9 cellular contexts compared by ENCODE assay signal in the genomic region with DNA sequence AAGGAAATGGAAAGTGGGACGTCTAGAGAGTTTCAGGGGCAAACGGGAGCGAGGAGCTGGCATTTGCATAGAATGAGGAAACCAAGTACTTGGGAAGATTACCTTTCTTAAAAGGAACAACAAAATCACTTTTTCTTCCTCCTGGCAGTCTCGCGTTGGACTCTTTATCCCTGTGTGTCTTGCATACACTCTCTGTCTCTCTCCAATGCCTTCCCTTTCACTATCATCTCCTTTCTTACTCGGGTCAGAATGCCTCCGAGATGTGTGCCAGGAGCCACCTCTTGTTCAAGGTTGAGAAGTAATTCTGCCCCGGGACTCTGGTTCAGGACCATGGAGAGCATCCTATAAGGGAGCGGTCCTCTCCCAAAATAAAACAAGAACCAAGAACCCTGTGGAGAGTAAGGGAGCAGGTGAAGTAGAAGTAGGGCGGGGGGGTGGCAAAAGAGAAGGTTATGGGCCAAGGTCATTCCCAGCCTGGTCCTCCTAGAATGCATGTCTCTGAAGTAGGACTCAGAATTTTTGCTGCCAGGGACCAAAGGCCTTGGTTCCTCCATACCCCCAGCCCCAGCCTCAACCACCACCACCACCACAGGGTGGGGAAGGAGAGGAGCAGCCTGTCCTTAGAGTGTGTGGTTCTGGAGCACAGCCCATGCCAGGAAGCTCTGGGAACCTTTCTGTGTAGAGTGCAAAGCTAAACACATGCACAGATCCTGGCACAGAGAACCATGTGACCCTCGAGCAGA.
DNase-seq lines count a peak whose midpoint lies in the region; TF ChIP-seq lines count a peak whose summit lies in the region.
"Had no signal": no experiment of that assay in that cellular context is flagged by ENCODE, and none has a peak within 500 bp of the region (broad histone marks: within the 10 kb centered on the region; RNA-seq: fewer than 3 reads in every experiment).

No MANE protein-coding gene starts in this region.

- no peaks in the 10 kb centered on the region for H3K36me3 ChIP-seq in WERI-Rb-1

- POLR2A ChIA-PET in activated CD4-positive, alpha-beta memory T cell treated with anti-CD3 and anti-CD28 coated beads, Interleukin-2, amount 10 ng/mL, durations not matched to agents 7 days and 5 days (lab: Charles Lee): no interaction called here

- H3K9me3 Mint-ChIP-seq in activated CD4-positive, alpha-beta memory T cell treated with anti-CD3 and anti-CD28 coated beads, Interleukin-2, amount 10 ng/mL, durations not matched to agents 7 days and 5 days: no peaks in the 10 kb centered on the region

- peaks cover 2% of the 10 kb centered on the region for H3K4me1 Mint-ChIP-seq in activated CD4-positive, alpha-beta memory T cell treated with anti-CD3 and anti-CD28 coated beads, Interleukin-2, amount 10 ng/mL, durations not matched to agents 7 days and 5 days

- H3K27ac Mint-ChIP-seq in activated CD4-positive, alpha-beta memory T cell treated with anti-CD3 and anti-CD28 coated beads, Interleukin-2, amount 10 ng/mL, durations not matched to agents 7 days and 5 days: no peak overlapping the region

- H3K27me3 ChIP-seq in HL-60 (ENCODE audit: insufficient read depth, poor library complexity, severe bottlenecking): peaks cover 24% of the 10 kb centered on the region
- no peaks in the 10 kb centered on the region for H3K27me3 ChIP-seq in WERI-Rb-1 (ENCODE audit: insufficient read depth, low read depth, severe bottlenecking)

- H3K4me3 ChIP-seq in HL-60 (replicated peaks; ENCODE audit: insufficient read depth, low read length) (no peak overlapping the region), WERI-Rb-1 (ENCODE audit: low read depth, low read length) (no peak overlapping the region)

- peak; percentile 3 for DNase-seq in CMK (ENCODE audit: low read depth)
- peak; percentile 13 to 16 for DNase-seq in HL-60 (ENCODE audit: low read depth in 1 of 2, low spot score in 1 of 2)
- DNase-seq in activated CD4-positive, alpha-beta memory T cell treated with anti-CD3 and anti-CD28 coated beads, Interleukin-2, amount 10 ng/mL, durations not matched to agents 7 days and 5 days: peak; percentile 39
- peak; percentile 83 for DNase-seq in iPS-NIHi11 (ENCODE audit: low spot score)
- DNase-seq in DMS153 treated with DMSO at 0.1 percent for 48 hours (lab: John Stamatoyannopoulos, UW; ENCODE audit: unreplicated experiment): no peak
- no peak for DNase-seq in WERI-Rb-1
- no peak for DNase-seq in stimulated activated naive CD4-positive, alpha-beta T cell treated with Interleukin-2 at 50 U/mL for 16 hours (lab: John Stamatoyannopoulos, UW)
- no peak for DNase-seq in middle frontal gyrus (ENCODE audit: extremely low spot score, low spot score)
- DNase-seq: hippocampal formation had no signal

- H3K9me3 ChIP-seq in WERI-Rb-1 (ENCODE audit: severe bottlenecking): no peaks in the 10 kb centered on the region

- H3K4me3 Mint-ChIP-seq in activated CD4-positive, alpha-beta memory T cell treated with anti-CD3 and anti-CD28 coated beads, Interleukin-2, amount 10 ng/mL, durations not matched to agents 7 days and 5 days: no peak overlapping the region

- CTCF ChIA-PET in activated CD4-positive, alpha-beta memory T cell treated with anti-CD3 and anti-CD28 coated beads, Interleukin-2, amount 10 ng/mL, durations not matched to agents 7 days and 5 days (lab: Charles Lee): interaction anchor here (1.6 kb wide), 1 partner anchor 62 kb away, joined by 4 read pairs; no protein-coding TSS in a partner anchor

- H3K27me3 Mint-ChIP-seq in activated CD4-positive, alpha-beta memory T cell treated with anti-CD3 and anti-CD28 coated beads, Interleukin-2, amount 10 ng/mL, durations not matched to agents 7 days and 5 days: peaks cover 56% of the 10 kb centered on the region

- TF ChIP-seq CTCF in HL-60 (IDR thresholded peaks at IDR 0.05; ENCODE audit: insufficient read depth, low read length): no peak
- no peak for TF ChIP-seq CTCF in WERI-Rb-1 (IDR thresholded peaks at IDR 0.05; ENCODE audit: low read depth, low read length)

- H3K27ac ChIP-seq in HL-60 (replicated peaks) (no peak overlapping the region), WERI-Rb-1 (no peak overlapping the region)

- H3K36me3 Mint-ChIP-seq in activated CD4-positive, alpha-beta memory T cell treated with anti-CD3 and anti-CD28 coated beads, Interleukin-2, amount 10 ng/mL, durations not matched to agents 7 days and 5 days (ENCODE audit: low read depth): no peaks in the 10 kb centered on the region

Comparison
In these comparisons a context has a peak if more than half of its experiments do, and no peak if none do; other contexts are left out.
1. DNase-seq: peak in CMK (single experiment), HL-60 (2 of 2), activated CD4-positive, alpha-beta memory T cell treated with anti-CD3 and anti-CD28 coated beads, Interleukin-2, amount 10 ng/mL, durations not matched to agents 7 days and 5 days (single experiment) and iPS-NIHi11 (single experiment); none in DMS153 treated with DMSO at 0.1 percent for 48 hours (single experiment), WERI-Rb-1 (single experiment), stimulated activated naive CD4-positive, alpha-beta T cell treated with Interleukin-2 at 50 U/mL for 16 hours (single experiment) and middle frontal gyrus (single experiment).